Comparison of ENCODE assay signal across 8 cellular contexts in the genomic region with DNA sequence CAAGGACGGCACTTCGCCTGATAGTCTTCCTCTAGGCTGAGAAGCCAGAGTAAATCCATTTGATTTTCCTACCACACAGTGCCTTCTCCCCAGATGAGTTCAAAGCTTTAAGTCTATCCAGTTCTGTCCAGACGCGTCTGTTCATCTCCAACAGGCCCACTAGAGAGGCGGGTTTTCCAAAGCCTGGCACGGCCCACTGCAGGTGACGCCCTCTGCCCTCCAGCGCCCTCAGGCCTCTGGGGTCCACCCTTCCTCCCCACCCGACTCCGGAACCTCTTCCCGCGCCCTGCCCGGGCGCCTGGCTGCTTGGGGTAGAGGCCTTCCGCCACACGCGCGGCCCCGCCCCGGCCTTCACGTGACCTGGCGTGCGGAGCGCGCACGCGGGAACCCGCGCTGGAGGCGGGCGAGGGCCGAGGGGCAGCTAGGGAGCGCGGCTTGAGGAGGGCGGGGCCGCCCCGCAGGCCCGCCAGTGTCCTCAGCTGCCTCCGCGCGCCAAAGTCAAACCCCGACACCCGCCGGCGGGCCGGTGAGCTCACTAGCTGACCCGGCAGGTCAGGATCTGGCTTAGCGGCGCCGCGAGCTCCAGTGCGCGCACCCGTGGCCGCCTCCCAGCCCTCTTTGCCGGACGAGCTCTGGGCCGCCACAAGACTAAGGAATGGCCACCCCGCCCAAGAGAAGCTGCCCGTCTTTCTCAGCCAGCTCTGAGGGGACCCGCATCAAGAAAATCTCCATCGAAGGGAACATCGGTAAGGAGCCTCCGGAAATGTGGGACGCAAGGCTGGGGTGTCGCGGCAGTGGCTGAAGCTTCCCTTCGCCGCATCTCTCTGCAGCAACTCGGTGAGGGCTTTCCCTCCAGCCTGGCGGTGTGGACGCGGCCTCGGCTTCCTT. TPM values are rescaled to one million over a fixed set of nuclear protein-coding genes. Genes with fewer than 3 reads are reported as not detected.
DNase-seq lines count a peak whose midpoint lies in the region; TF ChIP-seq lines count a peak whose summit lies in the region.

A gene (plus strand): TSS at position 469 of the 888 bp plus-strand sequence. CDS start 187 bp downstream, at position 656.

- H3K9me2 ChIP-seq in Loucy (replicated peaks; ENCODE audit: low read depth, low read length): no peaks in the 10 kb centered on the region

- intact Hi-C loops in stomach (cut with DNase I; ENCODE audit: low total_unique reads): loop anchor here (10.0 kb wide), 1 partner anchor 149 kb away; no protein-coding TSS in a partner anchor

- H3F3A ChIP-seq in Loucy (ENCODE audit: low read depth): no peaks in the 10 kb centered on the region

- H3K36me3 Mint-ChIP-seq in neural crest cell (ENCODE audit: low read depth): peaks cover 13% of the 10 kb centered on the region

- H3K27me3 ChIP-seq in H7 (ENCODE audit: control insufficient read depth, insufficient read depth, low read length): no peaks in the 10 kb centered on the region
- H3K27me3 ChIP-seq in Loucy (ENCODE audit: insufficient read depth, low read length, poor library complexity, severe bottlenecking): peaks cover 9% of the 10 kb centered on the region
- H3K27me3 ChIP-seq in stomach: no peaks in the 10 kb centered on the region

- H3K9me3 Mint-ChIP-seq in neural crest cell: peaks cover 2% of the 10 kb centered on the region

- peak within 1 kb of the TSS; percentile 91 for H3K4me3 Mint-ChIP-seq in neural crest cell

- peaks cover 37% of the 10 kb centered on the region for H4K20me1 ChIP-seq in Loucy (ENCODE audit: insufficient read depth, low read length, poor library complexity, severe bottlenecking)

- peak; percentile 94 for DNase-seq in H7
- peak; percentile 88 to 92 for DNase-seq in SHP77 (lab: John Stamatoyannopoulos, UW)
- peak; percentile 83 for DNase-seq in activated gamma-delta T cell (lab: John Stamatoyannopoulos, UW)
- peak; percentile 96 to 99 for DNase-seq in foreskin fibroblast
- DNase-seq in neural crest cell (ENCODE audit: low read depth, low spot score): peak; percentile 81
- DNase-seq in stomach: peak; percentile 93

- no peak for TF ChIP-seq EP300 in stomach (IDR thresholded peaks at IDR 0.05)

- H3K4me2 ChIP-seq in Loucy (ENCODE audit: low read depth, low read length, poor library complexity, severe bottlenecking): peak within 1 kb of the TSS; percentile 81

- H3K4me1 ChIP-seq in ES-I3 (ENCODE audit: insufficient read depth, low read length) (peaks cover 6% of the 10 kb centered on the region; the same call in 1 of the 2 replicates), Loucy (ENCODE audit: insufficient read depth, low read length, poor library complexity, severe bottlenecking) (peaks cover 51% of the 10 kb centered on the region), stomach (peaks cover 11 to 53% (median 34%) of the 10 kb centered on the region in 4 donors)

- H3K27ac ChIP-seq in stomach: peak within 1 kb of the TSS; percentile 84 to 92 (median 90)

- H3K4me3 ChIP-seq in H7 (ENCODE audit: insufficient read depth, low read depth, low read length) (peak within 1 kb of the TSS; percentile 99), Loucy (ENCODE audit: low read length, poor library complexity, severe bottlenecking) (peak within 1 kb of the TSS; percentile 89), foreskin fibroblast (ENCODE audit: low read depth in 1 of 2, low read length in 2 of 2) (peak within 1 kb of the TSS; percentile 89), stomach (peak within 1 kb of the TSS; percentile 81 to 92 (median 86))

- H3K27me3 Mint-ChIP-seq in neural crest cell (ENCODE audit: low read depth): no peaks in the 10 kb centered on the region

- peak within 1 kb of the TSS; percentile 93 for H2AFZ ChIP-seq in Loucy (ENCODE audit: low read length)

- TF ChIP-seq CTCF in Loucy (conservative IDR thresholded peaks at IDR 0.05; ENCODE audit: low read length): no peak
- TF ChIP-seq CTCF in foreskin fibroblast (IDR thresholded peaks at IDR 0.05; ENCODE audit: low read depth, low read length): no peak
- TF ChIP-seq CTCF in neural crest cell (conservative IDR thresholded peaks at IDR 0.05): no peak
- no peak for TF ChIP-seq CTCF in stomach (IDR thresholded peaks at IDR 0.05)

- peaks cover 49% of the 10 kb centered on the region for H3K79me2 ChIP-seq in Loucy (ENCODE audit: insufficient read depth, low read length)

- peaks cover 54% of the 10 kb centered on the region for H3K4me1 Mint-ChIP-seq in neural crest cell

- H3K36me3 ChIP-seq in ES-I3 (ENCODE audit: insufficient read depth, low read length) (peaks cover 1% of the 10 kb centered on the region; the same call in 1 of the 2 replicates), H7 (replicated peaks; ENCODE audit: control insufficient read depth, insufficient read depth, low read length) (peaks cover 2% of the 10 kb centered on the region; the same call in 1 of the 2 replicates), Loucy (ENCODE audit: insufficient read depth, low read length) (peaks cover 7% of the 10 kb centered on the region; the same call in 1 of the 2 replicates), stomach (peaks cover 0 to 2% (median 0%) of the 10 kb centered on the region in 4 donors)

- H3K9me3 ChIP-seq in ES-I3 (ENCODE audit: control insufficient read depth, insufficient read depth, low read length) (no peaks in the 10 kb centered on the region), Loucy (ENCODE audit: insufficient read depth, low read depth, low read length) (no peaks in the 10 kb centered on the region), stomach (no peaks in the 10 kb centered on the region)

- peak within 1 kb of the TSS; percentile 97 for H3K27ac Mint-ChIP-seq in neural crest cell (ENCODE audit: unreplicated experiment)

- H3K9ac ChIP-seq in ES-I3 (ENCODE audit: low read depth, low read length) (peak within 1 kb of the TSS; percentile 93), Loucy (ENCODE audit: low read depth, low read length, poor library complexity, severe bottlenecking) (peak within 1 kb of the TSS; percentile 97)

- WGBS in stomach, 5 donors: 0 to 1% (median 0%) methylated on average over 30 to 74 of the region's 74 CpGs

- peak in 2 of 4 donors; percentile 32 to 75 for TF ChIP-seq POLR2A in stomach (IDR thresholded peaks at IDR 0.05)

RNA-seq across cellular contexts. Expression of the gene that starts here (rescaled TPM):
- 26.5 and 31.7 TPM in 2 replicates for total RNA-seq in H7 (2014; rRNA removed; shearing (Covaris generic))
- total RNA-seq in neural crest cell: 19.8 and 21.0 TPM in 2 replicates
- total RNA-seq in stomach: 10 to 100 TPM; 11.9 to 43.2 (median 16.1) TPM
- 10 to 100 TPM in 2 of 3 donors, 1 to 10 TPM in 1; 6.7 to 13.7 (median 11.2) TPM for polyA plus RNA-seq in stomach

Comparison
In these comparisons a context has a peak if more than half of its experiments do, and no peak if none do; other contexts are left out.
1. Peak in every context shown above with its lines: DNase-seq, H3K4me3 ChIP-seq and H3K27ac ChIP-seq.